8 cellular contexts compared by ENCODE assay signal in genomic region chrX:129961180-129962083, GRCh38.
DNase-seq lines count a peak whose midpoint lies in the region; ATAC-seq and TF ChIP-seq lines count a peak whose summit lies in the region.

No MANE protein-coding gene starts in this region.

- H3K4me3 ChIP-seq in DOHH2 (ENCODE audit: low read length) (peak overlapping the region; percentile 66), OCI-LY3 (ENCODE audit: low read length) (peak overlapping the region; percentile 82), iPS DF 6.9 (ENCODE audit: low read length) (peak overlapping the region; percentile 32; the same call in 1 of the 2 replicates)

- H4K20me1 ChIP-seq in DOHH2 (ENCODE audit: control insufficient read depth, insufficient read depth, low read depth, low read length) (no peaks in the 10 kb centered on the region), OCI-LY3 (ENCODE audit: insufficient read depth, low read length) (no peaks in the 10 kb centered on the region)

- H3K9me3 ChIP-seq in DOHH2 (ENCODE audit: control insufficient read depth, insufficient read depth, low read length) (no peaks in the 10 kb centered on the region), OCI-LY3 (ENCODE audit: insufficient read depth, low read length) (no peaks in the 10 kb centered on the region), iPS DF 6.9 (ENCODE audit: control insufficient read depth, insufficient read depth, low read length) (no peaks in the 10 kb centered on the region)

- H3K4me2 ChIP-seq in DOHH2 (ENCODE audit: low read length) (peak overlapping the region; percentile 74), OCI-LY3 (ENCODE audit: low read length) (peak overlapping the region; percentile 94)

- H3K9me2 ChIP-seq in DOHH2 (replicated peaks; ENCODE audit: control insufficient read depth, low read length) = no peaks in the 10 kb centered on the region

- H3K27me3 ChIP-seq in DOHH2 (ENCODE audit: control insufficient read depth, low read length) (no peaks in the 10 kb centered on the region), OCI-LY3 (ENCODE audit: low read depth, low read length) (no peaks in the 10 kb centered on the region), iPS DF 6.9 (ENCODE audit: control insufficient read depth, insufficient read depth, low read length) (peaks cover 28% of the 10 kb centered on the region)

- H3K36me3 ChIP-seq in DOHH2 (ENCODE audit: control insufficient read depth, low read length) (no peaks in the 10 kb centered on the region), OCI-LY3 (replicated peaks; ENCODE audit: low read depth, low read length) (no peaks in the 10 kb centered on the region), iPS DF 6.9 (ENCODE audit: control insufficient read depth, insufficient read depth, low read length) (no peaks in the 10 kb centered on the region)

- peak overlapping the region; percentile 88; the same call in 1 of the 2 replicates for H2AFZ ChIP-seq in OCI-LY3 (ENCODE audit: low read depth, low read length)

- H3K9ac ChIP-seq in OCI-LY3 (ENCODE audit: low read length) = peak overlapping the region; percentile 77

- DNase-seq in activated T-helper 1 cell treated with Interleukin-2 at 50 U/mL for 16 hours (ENCODE audit: low read depth) = peak; percentile 51
- no peak for DNase-seq in iPS DF 6.9 (ENCODE audit: low read depth, low spot score)
- peak; percentile 51 to 62 for DNase-seq in stimulated activated CD4-positive, alpha-beta T cell treated with anti-CD3 and anti-CD28 coated beads, Interleukin-15, amount 100 ng/mL, for 48 hours (ENCODE audit: low read depth in 2 of 2)
- DNase-seq in caudate nucleus (lab: John Stamatoyannopoulos, UW) = no peak

- WGBS in iPS DF 6.9 (ENCODE audit: insufficient coverage, insufficient read length) = no CpG with 5 or more reads among the region's 26 CpGs

- ATAC-seq in GM19455 (IDR thresholded peaks at IDR 0.05; ENCODE audit: unreplicated experiment) = peak; percentile 79
- peak; percentile 91 for ATAC-seq in HG03457 (IDR thresholded peaks at IDR 0.05; ENCODE audit: unreplicated experiment)

- TF ChIP-seq CTCF in DOHH2 (IDR thresholded peaks at IDR 0.05; ENCODE audit: low read depth, low read length, poor library complexity, severe bottlenecking) (no peak), OCI-LY3 (IDR thresholded peaks at IDR 0.05; ENCODE audit: low read depth, low read length) (no peak; the same call in 1 of the 2 replicates)

- no peaks in the 10 kb centered on the region for H3F3A ChIP-seq in DOHH2 (ENCODE audit: control insufficient read depth, insufficient read depth)

- H3K4me1 ChIP-seq in DOHH2 (ENCODE audit: control insufficient read depth, low read length) = peaks cover 43% of the 10 kb centered on the region
- peaks cover 16% of the 10 kb centered on the region for H3K4me1 ChIP-seq in OCI-LY3 (ENCODE audit: low read length)
- peaks cover 5% of the 10 kb centered on the region; the same call in 1 of the 2 replicates for H3K4me1 ChIP-seq in iPS DF 6.9 (ENCODE audit: control insufficient read depth, insufficient read depth, low read length)

- peak overlapping the region; percentile 6; the same call in 1 of the 2 replicates for H3K27ac ChIP-seq in DOHH2 (ENCODE audit: low read depth, low read length)
- peak overlapping the region; percentile 16; the same call in 1 of the 2 replicates for H3K27ac ChIP-seq in OCI-LY3 (ENCODE audit: low read length)
- no peak overlapping the region for H3K27ac ChIP-seq in iPS DF 6.9 (ENCODE audit: low read length)
- H3K27ac ChIP-seq in caudate nucleus (ENCODE audit: low read depth, low read length) = no peak overlapping the region

- H3K79me2 ChIP-seq in DOHH2 (ENCODE audit: control insufficient read depth, low read length) = no peaks in the 10 kb centered on the region
- H3K79me2 ChIP-seq in OCI-LY3 (ENCODE audit: low read length) = no peaks in the 10 kb centered on the region

Comparison
In these comparisons a context has a peak if more than half of its experiments do, and no peak if none do; other contexts are left out.
1. H3K27ac ChIP-seq: peak in DOHH2 (single experiment) and OCI-LY3 (single experiment); none in iPS DF 6.9 (single experiment) and caudate nucleus (single experiment).
2. H3K4me3 ChIP-seq: peak in every context shown above with its lines; median percentile 82 in OCI-LY3; 66 in DOHH2; 32 in iPS DF 6.9.
3. DNase-seq: peak in activated T-helper 1 cell treated with Interleukin-2 at 50 U/mL for 16 hours (single experiment) and stimulated activated CD4-positive, alpha-beta T cell treated with anti-CD3 and anti-CD28 coated beads, Interleukin-15, amount 100 ng/mL, for 48 hours (2 of 2); none in iPS DF 6.9 (single experiment) and caudate nucleus (0 of 61).